ENCODE assay signal across 8 cellular contexts in the genomic region with DNA sequence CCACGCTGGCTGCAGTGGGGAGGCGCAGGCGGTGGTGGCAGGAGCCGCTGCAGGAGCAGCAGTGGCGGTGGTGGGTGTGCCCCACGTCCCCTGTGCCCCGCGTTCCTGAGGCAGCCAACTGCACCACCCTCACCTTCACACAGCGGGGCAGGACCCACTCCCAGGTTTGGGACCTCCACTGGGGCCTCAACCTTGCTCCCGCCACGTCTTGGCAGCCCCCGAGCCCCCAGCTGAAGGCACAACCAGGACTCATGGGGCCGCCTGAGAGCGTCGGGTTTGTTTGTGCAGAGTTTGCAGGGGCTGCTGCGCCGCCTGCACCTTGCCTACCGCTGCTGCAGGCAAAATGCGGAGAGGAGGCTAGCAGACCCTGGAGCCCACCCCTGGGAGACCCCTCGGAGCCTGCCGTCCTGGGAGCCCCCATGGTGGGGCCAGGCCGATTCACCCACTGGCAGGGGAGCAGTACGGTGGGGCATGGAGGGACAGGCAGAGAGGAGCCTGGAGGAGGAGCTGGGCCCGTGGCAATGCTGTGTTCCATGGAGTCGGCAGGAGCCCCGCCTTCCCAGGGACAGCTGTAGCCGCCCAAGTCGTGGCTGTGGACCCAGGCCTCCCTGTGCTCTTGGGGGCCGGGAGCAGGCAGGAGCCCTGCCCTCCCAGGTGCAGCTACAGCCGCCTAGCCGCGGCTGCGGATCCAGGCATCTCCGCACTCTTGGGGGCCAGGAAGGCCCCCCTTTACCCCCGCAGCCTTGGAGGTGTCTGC. TPM values are rescaled to one million over a fixed set of nuclear protein-coding genes. Genes with fewer than 3 reads are reported as not detected.
DNase-seq lines count a peak whose midpoint lies in the region; ATAC-seq and TF ChIP-seq lines count a peak whose summit lies in the region.

No MANE protein-coding gene starts in this region.

- DNase-seq in AG08396 (ENCODE audit: low spot score) (peak; percentile 17), HFF-Myc (ENCODE audit: extremely low read depth, low read depth) (no peak), iPS-NIHi7 (ENCODE audit: extremely low spot score) (peak; percentile 20), NCI-H2029 (lab: John Stamatoyannopoulos, UW) (no peak), erythroblast (lab: John Stamatoyannopoulos, UW) (no peak)
- peak; percentile 50 for DNase-seq in activated naive CD8-positive, alpha-beta T cell treated with anti-CD3 and anti-CD28 coated beads, Interleukin-2, amount 10 ng/mL, durations not matched to agents 7 days and 5 days
- no peak for DNase-seq in stimulated activated naive CD8-positive, alpha-beta T cell treated with anti-CD3 and anti-CD28 coated beads, Interleukin-15, Interleukin-2, amounts not matched to agents 100 U/mL and 50 U/mL, for 24 hours

- H3K27me3 Mint-ChIP-seq in activated naive CD8-positive, alpha-beta T cell treated with anti-CD3 and anti-CD28 coated beads, Interleukin-2, amount 10 ng/mL, durations not matched to agents 7 days and 5 days: peaks cover 42% of the 10 kb centered on the region

- POLR2A ChIA-PET in activated naive CD8-positive, alpha-beta T cell treated with anti-CD3 and anti-CD28 coated beads, Interleukin-2, amount 10 ng/mL, durations not matched to agents 7 days and 5 days (lab: Charles Lee): no interaction called here

- no peaks in the 10 kb centered on the region for H3K9me3 Mint-ChIP-seq in activated naive CD8-positive, alpha-beta T cell treated with anti-CD3 and anti-CD28 coated beads, Interleukin-2, amount 10 ng/mL, durations not matched to agents 7 days and 5 days

- H3K4me1 Mint-ChIP-seq in activated naive CD8-positive, alpha-beta T cell treated with anti-CD3 and anti-CD28 coated beads, Interleukin-2, amount 10 ng/mL, durations not matched to agents 7 days and 5 days: peaks cover 13% of the 10 kb centered on the region

- peak; percentile 50 for ATAC-seq in activated naive CD8-positive, alpha-beta T cell treated with anti-CD3 and anti-CD28 coated beads, Interleukin-2, amount 10 ng/mL, durations not matched to agents 7 days and 5 days (ENCODE audit: low read depth)
- peak; percentile 58 for ATAC-seq in stimulated activated naive CD8-positive, alpha-beta T cell treated with anti-CD3 and anti-CD28 coated beads, Interleukin-15, Interleukin-2, amounts not matched to agents 100 U/mL and 50 U/mL, for 24 hours
- ATAC-seq in HG03460 (IDR thresholded peaks at IDR 0.05; ENCODE audit: unreplicated experiment): no peak

- peaks cover 2% of the 10 kb centered on the region for H3K36me3 Mint-ChIP-seq in activated naive CD8-positive, alpha-beta T cell treated with anti-CD3 and anti-CD28 coated beads, Interleukin-2, amount 10 ng/mL, durations not matched to agents 7 days and 5 days

- no peak for TF ChIP-seq CTCF in HFF-Myc (IDR thresholded peaks at IDR 0.05; ENCODE audit: low read depth, low read length, missing control alignments)

- no peak overlapping the region for H3K27ac Mint-ChIP-seq in activated naive CD8-positive, alpha-beta T cell treated with anti-CD3 and anti-CD28 coated beads, Interleukin-2, amount 10 ng/mL, durations not matched to agents 7 days and 5 days

- H3K4me3 ChIP-seq in HFF-Myc (replicated peaks; ENCODE audit: low read depth, low read length): peak overlapping the region; percentile 22

- H3K4me3 Mint-ChIP-seq in activated naive CD8-positive, alpha-beta T cell treated with anti-CD3 and anti-CD28 coated beads, Interleukin-2, amount 10 ng/mL, durations not matched to agents 7 days and 5 days: peak overlapping the region; percentile 66

- TF ChIP-seq POLR2A in erythroblast (IDR thresholded peaks at IDR 0.05; ENCODE audit: low read length): no peak

RNA-seq across cellular contexts. Expression of a gene that starts 14.7 kb away (rescaled TPM):
- total RNA-seq in activated naive CD8-positive, alpha-beta T cell treated with anti-CD3 and anti-CD28 coated beads, Interleukin-2, amount 10 ng/mL, durations not matched to agents 7 days and 5 days: 1 to 10 TPM; 2.1 to 2.4 TPM

Comparison
In these comparisons a context has a peak if more than half of its experiments do, and no peak if none do; other contexts are left out.
1. DNase-seq: peak in AG08396 (single experiment), activated naive CD8-positive, alpha-beta T cell treated with anti-CD3 and anti-CD28 coated beads, Interleukin-2, amount 10 ng/mL, durations not matched to agents 7 days and 5 days (single experiment) and iPS-NIHi7 (single experiment); none in HFF-Myc (single experiment), stimulated activated naive CD8-positive, alpha-beta T cell treated with anti-CD3 and anti-CD28 coated beads, Interleukin-15, Interleukin-2, amounts not matched to agents 100 U/mL and 50 U/mL, for 24 hours (single experiment), NCI-H2029 (single experiment) and erythroblast (0 of 2).